ENCODE assay signal across 12 cellular contexts in the genomic region with DNA sequence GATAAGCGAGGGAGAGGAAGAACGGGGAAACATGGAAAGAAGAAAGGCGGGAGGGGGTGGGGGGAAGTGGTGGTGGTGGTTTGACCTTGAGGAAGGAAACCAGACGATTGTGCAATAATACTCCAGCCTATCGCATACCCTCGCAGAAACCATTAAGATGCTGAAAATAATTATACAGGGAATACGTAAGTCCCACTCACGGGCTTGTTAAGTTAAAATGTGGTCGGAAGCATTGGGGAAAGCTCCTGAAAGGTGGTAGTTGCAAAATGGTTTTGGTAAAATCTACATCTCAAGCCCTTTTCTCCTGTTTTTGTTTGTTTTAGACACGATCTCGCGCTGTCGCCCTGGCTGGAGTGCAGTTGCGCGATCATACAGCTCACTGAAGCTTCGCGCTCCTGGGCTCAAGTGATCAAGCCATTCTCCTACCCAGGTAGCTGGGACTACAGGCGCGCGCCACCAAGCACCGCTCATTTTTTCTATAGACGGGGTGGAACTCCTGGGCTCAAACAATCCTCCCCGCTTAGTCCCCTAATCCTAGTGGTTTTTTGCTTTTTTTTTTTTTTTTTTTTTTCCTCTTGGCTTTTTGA.
DNase-seq lines count a peak whose midpoint lies in the region; ATAC-seq and TF ChIP-seq lines count a peak whose summit lies in the region.
"Had no signal": no experiment of that assay in that cellular context is flagged by ENCODE, and none has a peak within 500 bp of the region (broad histone marks: within the 10 kb centered on the region; RNA-seq: fewer than 3 reads in every experiment).

No MANE protein-coding gene starts in this region.

- H3K27ac Mint-ChIP-seq in Caco-2 (ENCODE audit: unreplicated experiment): peak overlapping the region; percentile 48
- H3K27ac Mint-ChIP-seq in activated CD8-positive, alpha-beta T cell treated with anti-CD3 and anti-CD28 coated beads for 36 hours: no peak overlapping the region

- no peaks in the 10 kb centered on the region for H3K9me3 Mint-ChIP-seq in Caco-2 (ENCODE audit: unreplicated experiment)
- H3K9me3 Mint-ChIP-seq in activated CD8-positive, alpha-beta T cell treated with anti-CD3 and anti-CD28 coated beads for 36 hours: peaks cover 8% of the 10 kb centered on the region

- peaks cover 16% of the 10 kb centered on the region for H3K36me3 Mint-ChIP-seq in Caco-2 (ENCODE audit: insufficient read depth, unreplicated experiment)
- H3K36me3 Mint-ChIP-seq in activated CD8-positive, alpha-beta T cell treated with anti-CD3 and anti-CD28 coated beads for 36 hours (ENCODE audit: low read depth): peaks cover 11% of the 10 kb centered on the region

- no peaks in the 10 kb centered on the region for H3K27me3 ChIP-seq in Caco-2 (replicated peaks; ENCODE audit: control insufficient read depth, insufficient read depth, low read length)

- no peak for TF ChIP-seq CTCF in Caco-2 (IDR thresholded peaks at IDR 0.05; ENCODE audit: insufficient read depth in 1 of 2, low read depth in 1 of 2, low read length in 1 of 2, severe bottlenecking in 1 of 2, unreplicated experiment in 1 of 2)
- TF ChIP-seq CTCF in activated CD8-positive, alpha-beta T cell treated with anti-CD3 and anti-CD28 coated beads for 36 hours (IDR thresholded peaks at IDR 0.05): no peak

- H3K4me1 Mint-ChIP-seq in Caco-2 (ENCODE audit: low read depth, unreplicated experiment): peaks cover 9% of the 10 kb centered on the region
- H3K4me1 Mint-ChIP-seq in activated CD8-positive, alpha-beta T cell treated with anti-CD3 and anti-CD28 coated beads for 36 hours (ENCODE audit: low read depth): peaks cover 27% of the 10 kb centered on the region

- POLR2A ChIA-PET in Caco-2 (lab: Charles Lee): no interaction called here
- POLR2A ChIA-PET in activated CD8-positive, alpha-beta T cell treated with anti-CD3 and anti-CD28 coated beads for 36 hours (lab: Charles Lee): interaction anchor here (1.2 kb wide), 1 partner anchor 16 kb away, joined by 3 read pairs; no protein-coding TSS in a partner anchor

- H3K36me3 ChIP-seq in Caco-2 (ENCODE audit: control insufficient read depth, insufficient read depth, low read length): no peaks in the 10 kb centered on the region

- H3K4me3 Mint-ChIP-seq in Caco-2 (ENCODE audit: unreplicated experiment): peak overlapping the region; percentile 84
- H3K4me3 Mint-ChIP-seq in activated CD8-positive, alpha-beta T cell treated with anti-CD3 and anti-CD28 coated beads for 36 hours: peak overlapping the region; percentile 43

- H3K27me3 Mint-ChIP-seq in Caco-2 (ENCODE audit: insufficient read depth, unreplicated experiment): peaks cover 2% of the 10 kb centered on the region
- peaks cover 63% of the 10 kb centered on the region for H3K27me3 Mint-ChIP-seq in activated CD8-positive, alpha-beta T cell treated with anti-CD3 and anti-CD28 coated beads for 36 hours

- no peak for ATAC-seq in activated CD8-positive, alpha-beta T cell treated with anti-CD3 and anti-CD28 coated beads for 36 hours
- no peak for ATAC-seq in HG02870 (IDR thresholded peaks at IDR 0.05; ENCODE audit: unreplicated experiment)
- ATAC-seq in HG02763 (IDR thresholded peaks at IDR 0.05; ENCODE audit: unreplicated experiment): no peak

- H3K9me3 ChIP-seq in Caco-2: no peaks in the 10 kb centered on the region; the same call in 1 of the 2 replicates

- no TSS peak for BruUV-seq in Caco-2 (replicated peaks; lab: Mats Ljungman, UMichigan)

- H3K4me1 ChIP-seq in Caco-2: no peaks in the 10 kb centered on the region
- H3K4me1 ChIP-seq: foreskin keratinocyte, parathyroid adenoma had no signal

- DNase-seq in Caco-2 (peak; percentile 48 to 63), KBM-7 (peak; percentile 63), iPS-NIHi7 (ENCODE audit: extremely low spot score) (peak; percentile 12)
- no peak for DNase-seq in activated CD8-positive, alpha-beta T cell treated with anti-CD3 and anti-CD28 coated beads for 36 hours
- DNase-seq in activated effector memory CD4-positive, alpha-beta T cell treated with anti-CD3 and anti-CD28 coated beads, Interleukin-2, amount 50 U/mL, for 16 hours: no peak
- no peak for DNase-seq in activated CD4-positive, CD25-positive, alpha-beta regulatory T cell treated with anti-CD3 and anti-CD28 coated beads, Interleukin-2, amount 50 U/mL, for 72 hours
- DNase-seq: activated effector memory CD4-positive, alpha-beta T cell treated with Interleukin-2 at 50 U/mL for 16 hours; DMS153 had no signal

- CTCF ChIA-PET in Caco-2 (lab: Charles Lee): interaction anchor here (0.7 to 1.1 kb wide), 5 partner anchors 82 to 170 kb away, joined by 4 to 8 read pairs (median 5); no protein-coding TSS in a partner anchor
- CTCF ChIA-PET in activated CD8-positive, alpha-beta T cell treated with anti-CD3 and anti-CD28 coated beads for 36 hours (lab: Charles Lee): no interaction called here

- H3K4me3 ChIP-seq in Caco-2 (ENCODE audit: low read depth, low read length): peak overlapping the region; percentile 36

- in situ Hi-C loops in KBM-7 (cut with MboI; ENCODE audit: low pct_unique_long_range_greater_than_20kb, low sequenced_read_pairs): no loop called here

- intact Hi-C loops in Caco-2 (cut with micrococcal nuclease; ENCODE audit: unreplicated experiment): no loop called here
- intact Hi-C loops in activated CD8-positive, alpha-beta T cell treated with anti-CD3 and anti-CD28 coated beads for 36 hours (cut with micrococcal nuclease): loop anchor here (10.0 kb wide), 2 partner anchors 287 to 427 kb away; partner anchors contain the start of gene POM121L2

Comparison
In these comparisons a context has a peak if more than half of its experiments do, and no peak if none do; other contexts are left out.
1. DNase-seq: peak in Caco-2 (2 of 2), KBM-7 (single experiment) and iPS-NIHi7 (single experiment); none in activated CD8-positive, alpha-beta T cell treated with anti-CD3 and anti-CD28 coated beads for 36 hours (single experiment), activated effector memory CD4-positive, alpha-beta T cell treated with anti-CD3 and anti-CD28 coated beads, Interleukin-2, amount 50 U/mL, for 16 hours (single experiment) and activated CD4-positive, CD25-positive, alpha-beta regulatory T cell treated with anti-CD3 and anti-CD28 coated beads, Interleukin-2, amount 50 U/mL, for 72 hours (single experiment).